ENCODE assay signal across 23 cellular contexts in genomic region chr9:35700031-35700430, GRCh38. TPM values are rescaled to one million over a fixed set of nuclear protein-coding genes. Genes with fewer than 3 reads are reported as not detected.
DNase-seq lines count a peak whose midpoint lies in the region; ATAC-seq and TF ChIP-seq lines count a peak whose summit lies in the region.
"Had no signal": no experiment of that assay in that cellular context is flagged by ENCODE, and none has a peak within 500 bp of the region (broad histone marks: within the 10 kb centered on the region; RNA-seq: fewer than 3 reads in every experiment).

No MANE protein-coding gene starts in this region.

- H3K4me3 ChIP-seq in GM23338 (no peak overlapping the region), adrenal gland (no peak overlapping the region), gastroesophageal sphincter (no peak overlapping the region), thoracic aorta (no peak overlapping the region)
- H3K4me3 ChIP-seq: A549, GM23248, PC-9 had no signal

- no peaks in the 10 kb centered on the region for H3K4me1 Mint-ChIP-seq in GM23338

- H3K79me2 ChIP-seq in GM23338 (replicated peaks; ENCODE audit: insufficient read depth) = no peaks in the 10 kb centered on the region

- no peaks in the 10 kb centered on the region for H4K20me1 ChIP-seq in GM23338 (replicated peaks; ENCODE audit: insufficient read depth)

- no peak overlapping the region for H3K4me2 ChIP-seq in GM23338
- H3K4me2 ChIP-seq: A549, PC-9 had no signal

- TF ChIP-seq EP300 in gastroesophageal sphincter (IDR thresholded peaks at IDR 0.05) = no peak

- intact Hi-C loops in adrenal gland (cut with DNase I) = no loop called here

- H3K4me3 Mint-ChIP-seq in GM23338 = no peak overlapping the region
- H3K4me3 Mint-ChIP-seq: CD4-positive, alpha-beta memory T cell had no signal

- H3K36me3 Mint-ChIP-seq in GM23338 (ENCODE audit: low read depth) = no peaks in the 10 kb centered on the region; the same call in none of the 3 replicates

- peak; percentile 42 for DNase-seq in GM23338 (ENCODE audit: low spot score)
- peak; percentile 77 to 93 (median 87) for DNase-seq in adrenal gland
- no peak for DNase-seq in thoracic aorta (ENCODE audit: low spot score)
- no peak for DNase-seq in NCI-H345 (lab: John Stamatoyannopoulos, UW)
- DNase-seq in HT-29 (ENCODE audit: low spot score) = no peak
- DNase-seq: AML-193; C1 segment of cervical spinal cord; Caco-2; CD4-positive, alpha-beta memory T cell; GM23248; HCEC 1CT; Kasumi-1; NCI-H1092 treated with DMSO at 0.1 percent for 48 hours; NCI-H1436; NCI-H187; NCI-H2081 treated with DMSO at 0.1 percent for 48 hours; NCI-H526 treated with DMSO at 0.1 percent for 48 hours; PC-9; SHP77 had no signal

- TF ChIP-seq POLR2A in adrenal gland (IDR thresholded peaks at IDR 0.05) (peak in 1 of 2 donors; percentile 23), gastroesophageal sphincter (IDR thresholded peaks at IDR 0.05) (no peak)

- H3K27me3 Mint-ChIP-seq in GM23338 (ENCODE audit: insufficient read depth, low read depth, poor library complexity) = peaks cover 10% of the 10 kb centered on the region
- H3K27me3 Mint-ChIP-seq: CD4-positive, alpha-beta memory T cell had no signal

- no peak overlapping the region for H3K27ac ChIP-seq in GM23338 (ENCODE audit: low read depth)
- H3K27ac ChIP-seq in adrenal gland = peak overlapping the region in 4 of 5 donors; percentile 30 to 80 (median 62)
- peak overlapping the region; percentile 96 to 99 (median 98) for H3K27ac ChIP-seq in gastroesophageal sphincter
- peak overlapping the region; percentile 99 to 100 for H3K27ac ChIP-seq in thoracic aorta
- H3K27ac ChIP-seq: A549, GM23248, HL-60, PC-9 had no signal

- no peak for TF ChIP-seq CTCF in GM23338 (conservative IDR thresholded peaks at IDR 0.05; ENCODE audit: low read depth in 2 of 2)
- no peak for TF ChIP-seq CTCF in adrenal gland (IDR thresholded peaks at IDR 0.05)
- TF ChIP-seq CTCF in gastroesophageal sphincter (IDR thresholded peaks at IDR 0.05) = no peak
- no peak for TF ChIP-seq CTCF in thoracic aorta (IDR thresholded peaks at IDR 0.05)

- no peaks in the 10 kb centered on the region for H3K9me3 ChIP-seq in adrenal gland (replicated peaks in 1 of 3)
- H3K9me3 ChIP-seq in gastroesophageal sphincter = no peaks in the 10 kb centered on the region
- no peaks in the 10 kb centered on the region for H3K9me3 ChIP-seq in thoracic aorta
- H3K9me3 ChIP-seq: A549, Caco-2 had no signal

- H3K27ac Mint-ChIP-seq in GM23338 = no peak overlapping the region
- H3K27ac Mint-ChIP-seq: CD4-positive, alpha-beta memory T cell had no signal

- peaks cover 31% of the 10 kb centered on the region; the same call in 1 of the 2 replicates for H3K36me3 ChIP-seq in GM23338 (ENCODE audit: insufficient read depth)
- H3K36me3 ChIP-seq in adrenal gland (replicated peaks in 1 of 2) = peaks cover 0 to 92% of the 10 kb centered on the region in 2 donors
- H3K36me3 ChIP-seq in gastroesophageal sphincter = peaks cover 3 to 92% of the 10 kb centered on the region in 2 donors
- peaks cover 88% of the 10 kb centered on the region for H3K36me3 ChIP-seq in thoracic aorta

- H3K9me2 ChIP-seq in GM23338 (ENCODE audit: insufficient read depth) = no peaks in the 10 kb centered on the region

- ATAC-seq in GM23338 (no peak), gastroesophageal sphincter (no peak), thoracic aorta (ENCODE audit: insufficient number of reproducible peaks, low FRiP score, low read depth) (no peak), HG02973 (IDR thresholded peaks at IDR 0.05; ENCODE audit: unreplicated experiment) (no peak)
- ATAC-seq: A549 had no signal

- WGBS in adrenal gland, 4 donors = 37 to 54% (median 44%) methylated on average over 9 to 11 of the region's 11 CpGs
- WGBS in gastroesophageal sphincter (ENCODE audit: low coverage in 1 of 2), 2 donors = 50 to 60% methylated on average over 2 to 5 of the region's 11 CpGs

- H3K9me3 Mint-ChIP-seq in GM23338 = no peaks in the 10 kb centered on the region
- H3K9me3 Mint-ChIP-seq: CD4-positive, alpha-beta memory T cell had no signal

- H3K4me1 ChIP-seq in GM23338 (ENCODE audit: insufficient read depth) (no peaks in the 10 kb centered on the region), adrenal gland (replicated peaks in 1 of 2) (peaks cover 19 to 39% of the 10 kb centered on the region in 2 donors), gastroesophageal sphincter (peaks cover 4 to 43% (median 24%) of the 10 kb centered on the region in 3 donors), thoracic aorta (ENCODE audit: control insufficient read depth in 1 of 2, low read depth in 2 of 2) (peaks cover 19 to 50% of the 10 kb centered on the region in 2 donors)

- H3F3A ChIP-seq in GM23338 (replicated peaks; ENCODE audit: low read depth) = peaks cover 6% of the 10 kb centered on the region

- H2AFZ ChIP-seq in GM23338 = no peak overlapping the region
- H2AFZ ChIP-seq: GM23248, PC-9 had no signal

- H3K27me3 ChIP-seq in GM23338 (ENCODE audit: insufficient read depth) (no peaks in the 10 kb centered on the region), adrenal gland (no peaks in the 10 kb centered on the region), gastroesophageal sphincter (no peaks in the 10 kb centered on the region), thoracic aorta (replicated peaks; ENCODE audit: insufficient read depth) (no peaks in the 10 kb centered on the region)

RNA-seq across cellular contexts. Expression of gene TPM2, which starts 10.3 kb away (rescaled TPM):
- 116 and 141 TPM in 2 replicates for total RNA-seq in GM23338 (2014; rRNA removed; shearing (Covaris generic))
- polyA plus RNA-seq in GM23338 (2016; fragmentation: Nextera tagmentation; extraction: Ambion mirVana) = 488 and 540 TPM in 2 replicates
- total RNA-seq in adrenal gland = 100 to 1,000 TPM; 188 to 654 (median 359) TPM
- 1,000 to 10,000 TPM in 2 of 3 donors, 100 to 1,000 TPM in 1; 462 to 1,472 (median 1,350) TPM for polyA plus RNA-seq in adrenal gland
- total RNA-seq in gastroesophageal sphincter = over 10,000 TPM in 3 of 4 donors, 1,000 to 10,000 TPM in 1; 7,572 to 13,568 (median 12,084) TPM
- 1,000 to 10,000 TPM; 4,158 to 5,700 TPM for total RNA-seq in thoracic aorta
- 61.0 and 69.8 TPM in 2 replicates for total RNA-seq in HT-29 (2014; rRNA removed; shearing (Covaris generic))

RNA-seq across cellular contexts. Expression of gene CA9, which starts 26.3 kb away (rescaled TPM):
- not detected in 2 replicates for total RNA-seq in GM23338 (2014; rRNA removed; shearing (Covaris generic))
- 1.1 and 2.2 TPM in 2 replicates for polyA plus RNA-seq in GM23338 (2016; fragmentation: Nextera tagmentation; extraction: Ambion mirVana)
- total RNA-seq in adrenal gland = 10 to 100 TPM in 1 of 8 donors, 1 to 10 TPM in 4, under 1 TPM in 3; 0.28 to 13.7 (median 1.6) TPM
- 1 to 10 TPM in 2 of 3 donors, under 1 TPM in 1; 0.31 to 1.4 (median 1.3) TPM for polyA plus RNA-seq in adrenal gland
- 1 to 10 TPM in 1 of 4 donors, not detected in 3; 3.9 TPM for total RNA-seq in gastroesophageal sphincter
- 10 to 100 TPM in 1 of 2 donors, not detected in 1; 10.7 TPM for total RNA-seq in thoracic aorta
- total RNA-seq in HT-29 (2014; rRNA removed; shearing (Covaris generic)) = 82.8 and 95.4 TPM in 2 replicates
- total RNA-seq: Caco-2; CD4-positive, alpha-beta memory T cell had no signal
- polyA plus RNA-seq: CD4-positive, alpha-beta memory T cell had no signal

RNA-seq across cellular contexts. Expression of gene TLN1, which starts 32.0 kb away (rescaled TPM):
- total RNA-seq in GM23338 (2014; rRNA removed; shearing (Covaris generic)) = 116 and 120 TPM in 2 replicates
- polyA plus RNA-seq in GM23338 (2016; fragmentation: Nextera tagmentation; extraction: Ambion mirVana) (21.5 and 26.0 TPM in 2 replicates), adrenal gland (100 to 1,000 TPM; 165 to 232 (median 178) TPM)
- total RNA-seq in adrenal gland (100 to 1,000 TPM; 269 to 565 (median 372) TPM), gastroesophageal sphincter (1,000 to 10,000 TPM in 3 of 4 donors, 100 to 1,000 TPM in 1; 888 to 1,583 (median 1,047) TPM), thoracic aorta (1,000 to 10,000 TPM in 1 of 2 donors, 100 to 1,000 TPM in 1; 889 to 1,019 TPM)
- 99.5 and 100.0 TPM in 2 replicates for total RNA-seq in HT-29 (2014; rRNA removed; shearing (Covaris generic))

RNA-seq across cellular contexts. Expression of gene CREB3, which starts 32.4 kb away (rescaled TPM):
- total RNA-seq in GM23338 (2014; rRNA removed; shearing (Covaris generic)) = 24.9 and 32.4 TPM in 2 replicates
- polyA plus RNA-seq in GM23338 (2016; fragmentation: Nextera tagmentation; extraction: Ambion mirVana) = 19.2 and 20.3 TPM in 2 replicates
- 100 to 1,000 TPM in 1 of 8 donors, 10 to 100 TPM in 7; 47.0 to 142 (median 59.0) TPM for total RNA-seq in adrenal gland
- polyA plus RNA-seq in adrenal gland = 100 to 1,000 TPM in 1 of 3 donors, 10 to 100 TPM in 2; 47.6 to 113 (median 52.0) TPM
- total RNA-seq in gastroesophageal sphincter = 100 to 1,000 TPM in 1 of 4 donors, 10 to 100 TPM in 3; 75.0 to 104 (median 83.7) TPM
- total RNA-seq in thoracic aorta = 10 to 100 TPM; 46.0 to 62.4 TPM
- 42.4 and 44.5 TPM in 2 replicates for total RNA-seq in HT-29 (2014; rRNA removed; shearing (Covaris generic))

RNA-seq across cellular contexts. Expression of gene ARHGEF39, which starts 35.0 kb away (rescaled TPM):
- total RNA-seq in GM23338 (2014; rRNA removed; shearing (Covaris generic)) = 16.8 and 25.7 TPM in 2 replicates
- polyA plus RNA-seq in GM23338 (2016; fragmentation: Nextera tagmentation; extraction: Ambion mirVana) (25.2 and 31.0 TPM in 2 replicates), adrenal gland (1 to 10 TPM; 1.2 to 4.0 (median 1.5) TPM)
- total RNA-seq in adrenal gland (10 to 100 TPM in 1 of 8 donors, 1 to 10 TPM in 2, under 1 TPM in 5; 0.42 to 18.4 (median 0.95) TPM), gastroesophageal sphincter (1 to 10 TPM in 2 of 4 donors, under 1 TPM in 2; 0.52 to 2.2 (median 0.81) TPM), thoracic aorta (1 to 10 TPM in 1 of 2 donors, under 1 TPM in 1; 0.54 to 1.2 TPM)
- 16.2 and 23.4 TPM in 2 replicates for total RNA-seq in HT-29 (2014; rRNA removed; shearing (Covaris generic))
- total RNA-seq: CD4-positive, alpha-beta memory T cell had no signal

Comparison
In these comparisons a context has a peak if more than half of its experiments do, and no peak if none do; other contexts are left out.
1. DNase-seq: peak in GM23338 (single experiment) and adrenal gland (7 of 7); none in thoracic aorta (single experiment), NCI-H345 (single experiment) and HT-29 (single experiment).
2. RNA of gene TPM2, which starts 10.3 kb away (total RNA-seq): 7,572 to 13,568 TPM in gastroesophageal sphincter and 4,158 to 5,700 TPM in thoracic aorta; 188 to 654 TPM in adrenal gland, 116 to 141 TPM in GM23338 and 61.0 to 69.8 TPM in HT-29; every median in the first group is over 4 times any median in the second.